Comparison of ENCODE assay signal across 14 cellular contexts in genomic region chr6:135141728-135142127, GRCh38. TPM values are rescaled to one million over a fixed set of nuclear protein-coding genes. Genes with fewer than 3 reads are reported as not detected.
DNase-seq lines count a peak whose midpoint lies in the region; ATAC-seq and TF ChIP-seq lines count a peak whose summit lies in the region.
"Had no signal": no experiment of that assay in that cellular context is flagged by ENCODE, and none has a peak within 500 bp of the region (broad histone marks: within the 10 kb centered on the region; RNA-seq: fewer than 3 reads in every experiment).

No MANE protein-coding gene starts in this region.

- intact Hi-C loops in activated CD4-positive, alpha-beta T cell treated with anti-CD3 and anti-CD28 coated beads, Interleukin-2, amount 10 ng/mL, durations not matched to agents 24 days and 14 days (cut with micrococcal nuclease), result no loop called here

- DNase-seq in activated CD4-positive, alpha-beta T cell treated with anti-CD3 and anti-CD28 coated beads, Interleukin-2, amount 10 ng/mL, durations not matched to agents 24 days and 14 days, result no peak
- no peak for DNase-seq in activated CD4-positive, alpha-beta T cell treated with anti-CD3 and anti-CD28 coated beads for 48 hours
- no peak for DNase-seq in GM23338 (ENCODE audit: low spot score)
- peak; percentile 68 for DNase-seq in MV-4-11 (lab: John Stamatoyannopoulos, UW)
- DNase-seq in neural progenitor cell (ENCODE audit: low spot score), result no peak
- no peak for DNase-seq in ecto neural progenitor cell (ENCODE audit: low spot score)
- no peak for DNase-seq in NCI-H187 (lab: John Stamatoyannopoulos, UW)
- DNase-seq: activated CD4-positive, alpha-beta T cell treated with anti-CD3 and anti-CD28 coated beads, Interleukin-2, amount 50 U/mL, for 4 hours; H7; left lung; NCI-H524 had no signal

- no peaks in the 10 kb centered on the region for H3K9me2 ChIP-seq in GM23338 (ENCODE audit: insufficient read depth)

- peaks cover 49% of the 10 kb centered on the region for H3K4me1 Mint-ChIP-seq in activated CD4-positive, alpha-beta T cell treated with anti-CD3 and anti-CD28 coated beads, Interleukin-2, amount 10 ng/mL, durations not matched to agents 24 days and 14 days
- peaks cover 22% of the 10 kb centered on the region for H3K4me1 Mint-ChIP-seq in GM23338
- H3K4me1 Mint-ChIP-seq in neural progenitor cell, result peaks cover 8% of the 10 kb centered on the region

- peaks cover 7% of the 10 kb centered on the region for H3K4me1 ChIP-seq in GM23338 (ENCODE audit: insufficient read depth)
- peaks cover 16% of the 10 kb centered on the region for H3K4me1 ChIP-seq in neural progenitor cell

- no peaks in the 10 kb centered on the region for H3K36me3 ChIP-seq in GM23338 (ENCODE audit: insufficient read depth)
- no peaks in the 10 kb centered on the region for H3K36me3 ChIP-seq in neural progenitor cell
- H3K36me3 ChIP-seq: left lung had no signal

- no peaks in the 10 kb centered on the region for H3K9me3 ChIP-seq in neural progenitor cell (ENCODE audit: low read depth)
- H3K9me3 ChIP-seq: left lung had no signal

- no peak overlapping the region for H3K4me3 ChIP-seq in GM23338
- H3K4me3 ChIP-seq in neural progenitor cell, result no peak overlapping the region
- H3K4me3 ChIP-seq: left lung had no signal

- no peak for TF ChIP-seq CTCF in GM23338 (conservative IDR thresholded peaks at IDR 0.05; ENCODE audit: low read depth in 2 of 2)
- no peak for TF ChIP-seq CTCF in neural progenitor cell (IDR thresholded peaks at IDR 0.05)

- no peak for ATAC-seq in GM23338
- no peak for ATAC-seq in HG03196 (IDR thresholded peaks at IDR 0.05; ENCODE audit: unreplicated experiment)
- ATAC-seq: left lung had no signal

- no peaks in the 10 kb centered on the region for H3K27me3 Mint-ChIP-seq in activated CD4-positive, alpha-beta T cell treated with anti-CD3 and anti-CD28 coated beads, Interleukin-2, amount 10 ng/mL, durations not matched to agents 24 days and 14 days
- H3K27me3 Mint-ChIP-seq in GM23338 (ENCODE audit: insufficient read depth, low read depth, poor library complexity) (peaks cover 2% of the 10 kb centered on the region), neural progenitor cell (ENCODE audit: insufficient read depth, low read depth) (no peaks in the 10 kb centered on the region)

- no peak overlapping the region for H3K9ac ChIP-seq in neural progenitor cell

- H3K27ac Mint-ChIP-seq in activated CD4-positive, alpha-beta T cell treated with anti-CD3 and anti-CD28 coated beads, Interleukin-2, amount 10 ng/mL, durations not matched to agents 24 days and 14 days, result peak overlapping the region; percentile 2
- no peak overlapping the region for H3K27ac Mint-ChIP-seq in GM23338
- no peak overlapping the region for H3K27ac Mint-ChIP-seq in neural progenitor cell
- H3K27ac Mint-ChIP-seq: activated T-helper 2 cell treated with anti-CD3 and anti-CD28 coated beads, Interferon-gamma antibody, Interleukin-2, Interleukin-4, amounts not matched to agents 10 μg/mL and 5 μg/mL and 100 μg/mL, durations not matched to agents 14 hours and 24 hours and 36 hours had no signal

- H3K9me3 Mint-ChIP-seq in activated CD4-positive, alpha-beta T cell treated with anti-CD3 and anti-CD28 coated beads, Interleukin-2, amount 10 ng/mL, durations not matched to agents 24 days and 14 days, result no peaks in the 10 kb centered on the region
- H3K9me3 Mint-ChIP-seq in GM23338 (no peaks in the 10 kb centered on the region), neural progenitor cell (no peaks in the 10 kb centered on the region)
- H3K9me3 Mint-ChIP-seq: activated T-helper 2 cell treated with anti-CD3 and anti-CD28 coated beads, Interferon-gamma antibody, Interleukin-2, Interleukin-4, amounts not matched to agents 10 μg/mL and 5 μg/mL and 100 μg/mL, durations not matched to agents 14 hours and 24 hours and 36 hours had no signal

- H3K79me2 ChIP-seq in GM23338 (replicated peaks; ENCODE audit: insufficient read depth) (no peaks in the 10 kb centered on the region), neural progenitor cell (ENCODE audit: low read depth) (no peaks in the 10 kb centered on the region)

- H3K4me2 ChIP-seq in GM23338, result no peak overlapping the region
- H3K4me2 ChIP-seq in neural progenitor cell, result no peak overlapping the region

- H3K27ac ChIP-seq in GM23338 (ENCODE audit: low read depth), result no peak overlapping the region
- no peak overlapping the region for H3K27ac ChIP-seq in neural progenitor cell
- H3K27ac ChIP-seq: left lung, RWPE1 had no signal

- H2AFZ ChIP-seq in GM23338, result peak overlapping the region; percentile 89
- H2AFZ ChIP-seq in neural progenitor cell (replicated peaks), result peak overlapping the region; percentile 3

- H3K36me3 Mint-ChIP-seq in activated CD4-positive, alpha-beta T cell treated with anti-CD3 and anti-CD28 coated beads, Interleukin-2, amount 10 ng/mL, durations not matched to agents 24 days and 14 days (ENCODE audit: low read depth), result no peaks in the 10 kb centered on the region
- H3K36me3 Mint-ChIP-seq in GM23338 (ENCODE audit: low read depth) (no peaks in the 10 kb centered on the region), neural progenitor cell (no peaks in the 10 kb centered on the region)

- H3K27me3 ChIP-seq in GM23338 (ENCODE audit: insufficient read depth) (no peaks in the 10 kb centered on the region), neural progenitor cell (no peaks in the 10 kb centered on the region)
- H3K27me3 ChIP-seq: left lung had no signal

- H3K4me3 Mint-ChIP-seq in activated CD4-positive, alpha-beta T cell treated with anti-CD3 and anti-CD28 coated beads, Interleukin-2, amount 10 ng/mL, durations not matched to agents 24 days and 14 days, result no peak overlapping the region
- H3K4me3 Mint-ChIP-seq in GM23338 (no peak overlapping the region), neural progenitor cell (no peak overlapping the region)

- H4K20me1 ChIP-seq in GM23338 (replicated peaks; ENCODE audit: insufficient read depth) (no peaks in the 10 kb centered on the region), neural progenitor cell (ENCODE audit: low read depth) (no peaks in the 10 kb centered on the region)

- H3F3A ChIP-seq in GM23338 (replicated peaks; ENCODE audit: low read depth), result no peaks in the 10 kb centered on the region
- H3F3A ChIP-seq in neural progenitor cell (ENCODE audit: low read depth), result peaks cover 6% of the 10 kb centered on the region

TF ChIP-seq in GM23338, 12 proteins besides CTCF, POLR2A, EP300 and RAD21 (continues in another document):
- no peak for TF ChIP-seq EZH2 (IDR thresholded peaks at IDR 0.05; ENCODE audit: low read depth, unreplicated experiment)
- TF ChIP-seq POLR2AphosphoS5 (IDR thresholded peaks at IDR 0.05; ENCODE audit: low read depth), result no peak
- no peak for TF ChIP-seq EZH2phosphoT487 (IDR thresholded peaks at IDR 0.05; ENCODE audit: unreplicated experiment)
- TF ChIP-seq STAT1 (IDR thresholded peaks at IDR 0.05; ENCODE audit: unreplicated experiment), result no peak
- TF ChIP-seq NANOG (IDR thresholded peaks at IDR 0.05; ENCODE audit: borderline replicate concordance), result no peak
- TF ChIP-seq JUNB (IDR thresholded peaks at IDR 0.05; ENCODE audit: unreplicated experiment), result no peak
- TF ChIP-seq ZNF114 (CRISPR knock-in tag; IDR thresholded peaks at IDR 0.05), result no peak

RNA-seq across cellular contexts. Expression of gene MYB, which starts 39.4 kb away (rescaled TPM):
- 44.1 and 44.2 TPM in 2 replicates for total RNA-seq in activated CD4-positive, alpha-beta T cell treated with anti-CD3 and anti-CD28 coated beads, Interleukin-2, amount 10 ng/mL, durations not matched to agents 24 days and 14 days
- 7.9 and 10.4 TPM in 2 replicates for total RNA-seq in GM23338 (2014; rRNA removed; shearing (Covaris generic))
- 3.0 and 4.2 TPM in 2 replicates for polyA plus RNA-seq in GM23338 (2016; fragmentation: Nextera tagmentation; extraction: Ambion mirVana)
- total RNA-seq in neural progenitor cell (ENCODE audit: low replicate concordance), result 3.0 and 3.3 TPM in 2 replicates
